In the genomic region with DNA sequence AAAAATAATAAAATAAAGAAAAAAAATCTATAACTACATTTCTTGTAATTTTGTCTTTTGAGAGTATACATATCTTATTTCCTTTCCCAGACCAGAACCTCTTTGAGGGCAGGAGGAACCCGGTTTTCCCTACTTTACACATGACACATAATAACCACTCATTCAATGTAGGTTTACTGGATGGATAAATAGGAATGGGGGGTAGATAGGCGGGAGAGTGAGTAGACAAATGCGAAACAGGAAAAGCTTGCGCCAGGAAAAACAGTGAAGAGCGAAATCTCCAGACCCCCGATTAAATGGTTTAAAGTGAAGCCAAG, we compare ENCODE assay signal across 8 cellular contexts. TPM values are rescaled to one million over a fixed set of nuclear protein-coding genes. Genes with fewer than 3 reads are reported as not detected.
DNase-seq lines count a peak whose midpoint lies in the region; ATAC-seq and TF ChIP-seq lines count a peak whose summit lies in the region.

No MANE protein-coding gene starts in this region.

- H3K79me2 ChIP-seq in SU-DHL-6 (ENCODE audit: insufficient read depth, low read length) (peaks cover 44% of the 10 kb centered on the region), trophoblast cell (ENCODE audit: control insufficient read depth, insufficient read depth, low read length, poor library complexity) (peaks cover 8% of the 10 kb centered on the region)

- H3K9me3 ChIP-seq in ES-I3 (ENCODE audit: control insufficient read depth, insufficient read depth, low read length) (no peaks in the 10 kb centered on the region), SU-DHL-6 (ENCODE audit: insufficient read depth, low read length) (no peaks in the 10 kb centered on the region), trophoblast cell (ENCODE audit: insufficient read depth, low read depth, low read length) (no peaks in the 10 kb centered on the region)

- peak overlapping the region; percentile 58 for H3K14ac ChIP-seq in trophoblast cell (ENCODE audit: low read length)

- no CpG with 5 or more reads among the region's 6 CpGs for WGBS in trophoblast cell (ENCODE audit: extremely low coverage, insufficient coverage, insufficient read length)

- H2AK5ac ChIP-seq in trophoblast cell (ENCODE audit: low read length), result no peak overlapping the region

- H3K4me3 ChIP-seq in SU-DHL-6 (ENCODE audit: insufficient read depth, low read length, poor library complexity, severe bottlenecking) (peak overlapping the region; percentile 92), fibroblast of villous mesenchyme (ENCODE audit: low read depth, low read length) (peak overlapping the region; percentile 99), trophoblast cell (ENCODE audit: low read depth, low read length) (peak overlapping the region; percentile 99)

- H3K36me3 ChIP-seq in ES-I3 (ENCODE audit: insufficient read depth, low read length) (no peaks in the 10 kb centered on the region), SU-DHL-6 (ENCODE audit: low read length) (no peaks in the 10 kb centered on the region), trophoblast cell (ENCODE audit: control insufficient read depth in 1 of 2, insufficient read depth in 2 of 2, low read length in 2 of 2) (peaks cover 0 to 2% of the 10 kb centered on the region in 2 experiments)

- no peaks in the 10 kb centered on the region for H4K20me1 ChIP-seq in SU-DHL-6 (ENCODE audit: low read depth, low read length)

- H2AFZ ChIP-seq in SU-DHL-6 (ENCODE audit: low read depth, low read length, severe bottlenecking) (peak overlapping the region; percentile 91), trophoblast cell (ENCODE audit: insufficient read depth, low read length, poor library complexity) (peak overlapping the region; percentile 41)

- H3K79me1 ChIP-seq in trophoblast cell (ENCODE audit: low read length), result peaks cover 11% of the 10 kb centered on the region

- TF ChIP-seq CTCF in SU-DHL-6 (IDR thresholded peaks at IDR 0.05; ENCODE audit: insufficient read depth, low read length, poor library complexity, severe bottlenecking) (no peak), fibroblast of villous mesenchyme (IDR thresholded peaks at IDR 0.05; ENCODE audit: insufficient read depth, low read depth, low read length) (no peak)

- H3K4me1 ChIP-seq in ES-I3 (ENCODE audit: insufficient read depth, low read length) (peaks cover 7% of the 10 kb centered on the region; the same call in 1 of the 2 replicates), trophoblast cell (ENCODE audit: control insufficient read depth in 1 of 2, insufficient read depth in 2 of 2, low read length in 2 of 2) (peaks cover 0 to 5% of the 10 kb centered on the region in 2 experiments)

- H3K18ac ChIP-seq in trophoblast cell (ENCODE audit: low read length), result peak overlapping the region; percentile 60

- peak overlapping the region; percentile 84 for H3K27ac ChIP-seq in SU-DHL-6 (ENCODE audit: low read depth, low read length)
- peak overlapping the region; percentile 90 for H3K27ac ChIP-seq in trophoblast cell (ENCODE audit: low read depth, low read length)

- H4K12ac ChIP-seq in trophoblast cell (ENCODE audit: low read depth, low read length), result no peak overlapping the region

- H3F3A ChIP-seq in SU-DHL-6 (ENCODE audit: insufficient read depth), result no peaks in the 10 kb centered on the region

- H3K4me2 ChIP-seq in SU-DHL-6 (ENCODE audit: low read depth, low read length, poor library complexity, severe bottlenecking) (peak overlapping the region; percentile 90), trophoblast cell (ENCODE audit: low read length) (peak overlapping the region; percentile 77)

- no peaks in the 10 kb centered on the region for H3K9me2 ChIP-seq in SU-DHL-6 (replicated peaks; ENCODE audit: insufficient read depth, low read length)

- no peak overlapping the region for H3K4ac ChIP-seq in trophoblast cell (ENCODE audit: low read depth, low read length)

- DNase-seq in fibroblast of villous mesenchyme (ENCODE audit: low read depth) (no peak), trophoblast cell (no peak)
- DNase-seq in central memory CD4-positive, alpha-beta T cell, result no peak
- no peak for DNase-seq in stimulated activated CD4-positive, alpha-beta T cell treated with anti-CD3 and anti-CD28 coated beads, Interleukin-4, amount 100 ng/mL, for 1 hour

- H2BK12ac ChIP-seq in trophoblast cell (ENCODE audit: low read length), result no peak overlapping the region

- no peak overlapping the region for H3K23ac ChIP-seq in trophoblast cell (ENCODE audit: low read length)

- H4K8ac ChIP-seq in trophoblast cell (ENCODE audit: low read depth, low read length), result peak overlapping the region; percentile 96

- H3K27me3 ChIP-seq in SU-DHL-6 (ENCODE audit: low read length), result no peaks in the 10 kb centered on the region
- no peaks in the 10 kb centered on the region for H3K27me3 ChIP-seq in trophoblast cell (ENCODE audit: insufficient read depth, low read length)

- peak overlapping the region; percentile 83 for H2BK5ac ChIP-seq in trophoblast cell (ENCODE audit: low read depth, low read length, poor library complexity)

- H4K91ac ChIP-seq in trophoblast cell (ENCODE audit: low read depth, low read length), result peak overlapping the region; percentile 81

- ATAC-seq in HG03139 (IDR thresholded peaks at IDR 0.05; ENCODE audit: unreplicated experiment), result no peak
- no peak for ATAC-seq in GM21528 (IDR thresholded peaks at IDR 0.05; ENCODE audit: low FRiP score, unreplicated experiment)

- peak overlapping the region; percentile 64 for H2BK120ac ChIP-seq in trophoblast cell (ENCODE audit: insufficient read depth, low read length, poor library complexity)

- H3K9ac ChIP-seq in ES-I3 (ENCODE audit: low read depth, low read length) (peak overlapping the region; percentile 96), SU-DHL-6 (ENCODE audit: low read length) (peak overlapping the region; percentile 91), trophoblast cell (ENCODE audit: low read length) (peak overlapping the region; percentile 70)

RNA-seq across cellular contexts. Expression of a gene that starts 0.5 kb away (rescaled TPM):
- total RNA-seq in fibroblast of villous mesenchyme, result 55.7 and 65.6 TPM in 2 replicates
- polyA plus RNA-seq in trophoblast cell (2013), result 54.2 and 56.7 TPM in 2 replicates

RNA-seq across cellular contexts. Expression of a gene that starts 56.6 kb away (rescaled TPM):
- total RNA-seq in fibroblast of villous mesenchyme, result not detected in 2 replicates
- polyA plus RNA-seq in trophoblast cell (2013), result 0.65 and 0.78 TPM in 2 replicates
